8 cellular contexts compared by ENCODE assay signal in the genomic region with DNA sequence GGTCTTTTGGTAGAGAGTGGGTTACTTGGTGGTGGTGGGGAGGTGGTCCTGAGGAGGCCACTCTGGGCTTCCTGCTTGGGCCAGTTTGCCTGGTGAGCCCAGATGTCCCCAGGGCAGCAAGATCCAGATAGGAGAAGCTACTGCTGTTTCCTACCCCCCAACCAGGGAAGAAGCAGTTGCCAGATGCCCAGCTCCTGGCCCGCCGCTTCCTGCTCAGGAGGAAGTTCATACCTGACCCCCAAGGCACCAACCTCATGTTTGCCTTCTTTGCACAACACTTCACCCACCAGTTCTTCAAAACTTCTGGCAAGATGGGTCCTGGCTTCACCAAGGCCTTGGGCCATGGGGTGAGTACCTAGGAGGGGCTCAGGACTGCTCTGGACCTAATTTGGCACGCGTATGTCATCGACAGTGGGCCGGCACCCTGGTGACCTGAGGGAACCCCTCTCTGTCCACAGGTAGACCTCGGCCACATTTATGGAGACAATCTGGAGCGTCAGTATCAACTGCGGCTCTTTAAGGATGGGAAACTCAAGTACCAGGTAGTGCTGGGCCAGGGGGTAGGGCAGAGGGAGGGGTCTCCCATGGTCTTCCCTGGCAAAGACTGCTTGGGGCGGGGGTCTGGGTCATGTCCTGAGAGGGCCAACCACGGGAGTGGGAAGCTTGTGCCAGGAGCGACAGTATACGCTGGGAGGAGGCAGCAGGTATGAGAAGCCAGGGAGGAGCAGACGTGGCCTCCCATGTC.
"Had no signal": no experiment of that assay in that cellular context is flagged by ENCODE, and none has a peak within 500 bp of the region (broad histone marks: within the 10 kb centered on the region; RNA-seq: fewer than 3 reads in every experiment).

No MANE protein-coding gene starts in this region.

- H3K9me3 ChIP-seq: HAP-1 had no signal

- H3K27ac ChIP-seq: HL-60 had no signal

- H2AFZ ChIP-seq: GM23248 had no signal

- H3K27ac Mint-ChIP-seq: HFFc6 had no signal

- H3K4me3 Mint-ChIP-seq: HFFc6 had no signal

- H3K36me3 ChIP-seq: HAP-1 had no signal

- H3K4me3 ChIP-seq: GM23248, HAP-1 had no signal

- ATAC-seq: HCT116, HepG2 had no signal

- H3K4me1 ChIP-seq: HAP-1 had no signal

- DNase-seq: GM23248, GOT3, H7, HFFc6 had no signal

- H3K9ac ChIP-seq: GM23248 had no signal
